ENCODE assay signal across 8 cellular contexts in the genomic region with DNA sequence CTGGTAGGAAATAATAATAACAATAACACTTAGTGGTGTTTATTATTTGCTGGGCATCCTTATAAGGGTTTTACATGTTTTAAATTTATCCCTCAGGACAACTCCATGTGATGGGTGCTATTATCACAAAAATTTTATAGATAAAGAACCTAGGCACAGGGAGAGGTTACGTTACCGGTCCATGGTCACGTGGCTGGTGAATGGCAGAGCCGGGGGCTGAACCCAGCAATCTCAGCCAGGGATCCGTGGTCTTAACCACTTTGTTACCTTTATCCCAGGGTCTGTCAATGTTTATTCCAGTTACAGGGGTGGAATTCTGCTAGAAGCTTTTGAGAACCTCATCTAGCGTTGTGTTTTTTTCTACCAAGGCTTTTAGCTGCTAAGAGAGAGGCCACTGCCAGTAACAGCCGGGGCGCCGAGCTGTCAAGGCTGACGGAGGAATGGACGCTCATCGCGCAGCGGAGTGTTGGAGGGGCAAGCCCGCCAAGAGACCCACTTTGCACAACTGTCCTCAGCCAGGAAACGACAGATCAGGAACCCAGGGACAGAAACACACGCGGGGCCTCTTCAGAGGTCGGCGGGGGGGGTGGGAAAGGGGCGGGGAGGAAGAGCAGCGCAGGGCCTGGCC. TPM values are rescaled to one million over a fixed set of nuclear protein-coding genes. Genes with fewer than 3 reads are reported as not detected.
DNase-seq lines count a peak whose midpoint lies in the region; ATAC-seq and TF ChIP-seq lines count a peak whose summit lies in the region.

No MANE protein-coding gene starts in this region.

- peaks cover 24% of the 10 kb centered on the region for H3K36me3 Mint-ChIP-seq in activated CD4-positive, alpha-beta T cell treated with anti-CD3 and anti-CD28 coated beads for 36 hours (ENCODE audit: low read depth)
- H3K36me3 Mint-ChIP-seq in WTC11, result peaks cover 11% of the 10 kb centered on the region

- peak; percentile 64 for DNase-seq in activated CD4-positive, alpha-beta T cell treated with anti-CD3 and anti-CD28 coated beads for 36 hours
- DNase-seq in activated CD4-positive, alpha-beta T cell treated with anti-CD3 and anti-CD28 coated beads, Interleukin-2, amount 50 U/mL, for 4 hours, result no peak
- DNase-seq in HS-5 (ENCODE audit: low read depth) (peak; percentile 26), WTC11 (ENCODE audit: low spot score) (no peak), foreskin keratinocyte (peak in 1 of 2 donors; percentile 48), nucleus accumbens (lab: John Stamatoyannopoulos, UW) (peak in 30 of 56 donors; percentile 10 to 83 (median 56)), COR-L47 (lab: John Stamatoyannopoulos, UW) (no peak)

- POLR2A ChIA-PET in activated CD4-positive, alpha-beta T cell treated with anti-CD3 and anti-CD28 coated beads for 36 hours (lab: Charles Lee), result interaction anchor here (0.6 to 1.5 kb wide), 7 partner anchors 19 to 379 kb away, joined by 3 to 9 read pairs (median 4); partner anchors contain the start of gene RESF1
- POLR2A ChIA-PET in WTC11 (lab: Charles Lee), result no interaction called here

- H3K27ac Mint-ChIP-seq in activated CD4-positive, alpha-beta T cell treated with anti-CD3 and anti-CD28 coated beads for 36 hours, result peak overlapping the region; percentile 99
- peak overlapping the region; percentile 94 for H3K27ac Mint-ChIP-seq in WTC11

- H3K27ac ChIP-seq in foreskin keratinocyte, result peak overlapping the region; percentile 89

- intact Hi-C loops in activated CD4-positive, alpha-beta T cell treated with anti-CD3 and anti-CD28 coated beads for 36 hours (cut with DNase I, micrococcal nuclease), result loop anchor here (2.0 to 5.0 kb wide), 4 partner anchors 79 to 402 kb away; partner anchors contain the start of gene SINHCAF (in 2 of the 2)

- H3K4me1 ChIP-seq in foreskin keratinocyte, result peaks cover 4% of the 10 kb centered on the region

- CTCF ChIA-PET in activated CD4-positive, alpha-beta T cell treated with anti-CD3 and anti-CD28 coated beads for 36 hours (lab: Charles Lee), result interaction anchor here (0.7 to 1.6 kb wide), 4 partner anchors 9 to 406 kb away, joined by 3 to 8 read pairs (median 4); no protein-coding TSS in a partner anchor
- CTCF ChIA-PET in WTC11 (lab: Charles Lee), result interaction anchor here (0.8 to 1.4 kb wide), 4 partner anchors 26 to 406 kb away, joined by 3 to 5 read pairs (median 3); no protein-coding TSS in a partner anchor

- TF ChIP-seq CTCF in WTC11 (IDR thresholded peaks at IDR 0.05) (no peak), foreskin keratinocyte (conservative IDR thresholded peaks at IDR 0.05) (no peak)

- no peaks in the 10 kb centered on the region for H3K27me3 Mint-ChIP-seq in activated CD4-positive, alpha-beta T cell treated with anti-CD3 and anti-CD28 coated beads for 36 hours
- H3K27me3 Mint-ChIP-seq in WTC11 (ENCODE audit: low read depth), result peaks cover 22% of the 10 kb centered on the region

- peaks cover 20% of the 10 kb centered on the region for H3K9me3 Mint-ChIP-seq in activated CD4-positive, alpha-beta T cell treated with anti-CD3 and anti-CD28 coated beads for 36 hours (ENCODE audit: low read depth)
- H3K9me3 Mint-ChIP-seq in WTC11, result peaks cover 11% of the 10 kb centered on the region

- peaks cover 52% of the 10 kb centered on the region for H3K4me1 Mint-ChIP-seq in activated CD4-positive, alpha-beta T cell treated with anti-CD3 and anti-CD28 coated beads for 36 hours
- H3K4me1 Mint-ChIP-seq in WTC11, result peaks cover 46% of the 10 kb centered on the region

- peak; percentile 20 for ATAC-seq in activated CD4-positive, alpha-beta T cell treated with anti-CD3 and anti-CD28 coated beads for 36 hours
- ATAC-seq in WTC11 (peak; percentile 15), foreskin keratinocyte (peak; percentile 16), HG02938 (IDR thresholded peaks at IDR 0.05; ENCODE audit: unreplicated experiment) (no peak)

- peak overlapping the region; percentile 89 for H3K4me3 Mint-ChIP-seq in activated CD4-positive, alpha-beta T cell treated with anti-CD3 and anti-CD28 coated beads for 36 hours
- H3K4me3 Mint-ChIP-seq in WTC11, result peak overlapping the region; percentile 92

- no peaks in the 10 kb centered on the region for H3K27me3 ChIP-seq in foreskin keratinocyte

TF ChIP-seq in WTC11, 78 proteins besides CTCF, POLR2A, EP300 and RAD21:
- TF ChIP-seq USF1 (CRISPR knock-in tag; IDR thresholded peaks at IDR 0.05) (peak; percentile 86), NFE2L1 (CRISPR knock-in tag; IDR thresholded peaks at IDR 0.05) (no peak)
- TF ChIP-seq, protein P1, sequence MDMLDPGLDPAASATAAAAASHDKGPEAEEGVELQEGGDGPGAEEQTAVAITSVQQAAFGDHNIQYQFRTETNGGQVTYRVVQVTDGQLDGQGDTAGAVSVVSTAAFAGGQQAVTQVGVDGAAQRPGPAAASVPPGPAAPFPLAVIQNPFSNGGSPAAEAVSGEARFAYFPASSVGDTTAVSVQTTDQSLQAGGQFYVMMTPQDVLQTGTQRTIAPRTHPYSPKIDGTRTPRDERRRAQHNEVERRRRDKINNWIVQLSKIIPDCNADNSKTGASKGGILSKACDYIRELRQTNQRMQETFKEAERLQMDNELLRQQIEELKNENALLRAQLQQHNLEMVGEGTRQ (CRISPR knock-in tag; IDR thresholded peaks at IDR 0.05), result peak; percentile 89

RNA-seq across cellular contexts. Expression of gene AMN1, which starts 0.4 kb away (rescaled TPM):
- 1 to 10 TPM; 5.1 to 5.8 TPM for total RNA-seq in activated CD4-positive, alpha-beta T cell treated with anti-CD3 and anti-CD28 coated beads for 36 hours
- 8.9 to 12.1 TPM (median 10.1 TPM) in 3 replicates for total RNA-seq in WTC11 (2021)
- 5.6 and 5.9 TPM in 2 replicates for total RNA-seq in foreskin keratinocyte
- polyA plus RNA-seq in foreskin keratinocyte, result 4.8 and 5.8 TPM in 2 replicates

Comparison
In these comparisons a context has a peak if more than half of its experiments do, and no peak if none do; other contexts are left out.
1. DNase-seq: peak in activated CD4-positive, alpha-beta T cell treated with anti-CD3 and anti-CD28 coated beads for 36 hours (single experiment), HS-5 (single experiment) and nucleus accumbens (30 of 56); none in activated CD4-positive, alpha-beta T cell treated with anti-CD3 and anti-CD28 coated beads, Interleukin-2, amount 50 U/mL, for 4 hours (0 of 2), WTC11 (single experiment) and COR-L47 (single experiment).